Comparison of ENCODE assay signal across 18 cellular contexts in the genomic region with DNA sequence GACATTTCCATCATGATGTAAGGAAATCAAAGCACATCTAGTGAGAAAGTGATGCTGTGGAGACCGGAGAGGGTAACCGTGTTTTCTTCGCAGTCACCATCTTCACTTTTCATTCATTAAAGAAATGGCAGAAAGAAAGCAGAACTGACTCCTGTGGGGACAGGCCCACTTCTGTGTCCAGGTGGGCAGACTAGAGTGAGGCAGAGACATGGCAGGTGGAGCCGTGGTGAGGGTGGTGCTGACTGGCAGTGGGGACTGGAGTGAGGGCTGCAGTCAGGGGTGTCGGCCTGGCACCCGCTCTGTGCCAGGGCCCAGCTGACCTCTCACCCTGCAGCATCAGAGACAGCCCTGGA.
A peak's percentile ranks its signal among the peaks of the same experiment; 100 is the strongest.
DNase-seq lines count a peak whose midpoint lies in the region; ATAC-seq, FAIRE-seq and TF ChIP-seq lines count a peak whose summit lies in the region.
"Had no signal": no experiment of that assay in that cellular context is flagged by ENCODE, and none has a peak within 500 bp of the region (broad histone marks: within the 10 kb centered on the region; RNA-seq: fewer than 3 reads in every experiment).

No MANE protein-coding gene starts in this region.

- intact Hi-C loops in GM12878 (cut with micrococcal nuclease; ENCODE audit: unreplicated experiment), result no loop called here
- intact Hi-C loops in activated CD4-positive, alpha-beta memory T cell treated with anti-CD3 and anti-CD28 coated beads for 36 hours (cut with micrococcal nuclease), result no loop called here

- H3K27me3 Mint-ChIP-seq in endothelial cell (ENCODE audit: unreplicated experiment), result peaks cover 5% of the 10 kb centered on the region
- no peaks in the 10 kb centered on the region for H3K27me3 Mint-ChIP-seq in stimulated activated naive B cell treated with anti-CD40 and anti-IgM and Interleukin-4, amounts not matched to agents 10 μg/mL and 1 μg/mL and 100 μg/mL, for 72 hours
- H3K27me3 Mint-ChIP-seq in activated CD4-positive, alpha-beta memory T cell treated with anti-CD3 and anti-CD28 coated beads for 36 hours, result peaks cover 12% of the 10 kb centered on the region

- H4K91ac ChIP-seq in neuronal stem cell (ENCODE audit: low read depth, low read length, poor library complexity), result no peak overlapping the region

- FAIRE-seq in GM12878 (lab: Jason Lieb, UNC), result no peak
- FAIRE-seq: GM12892, H1 had no signal

- no peak overlapping the region for H2AK5ac ChIP-seq in neuronal stem cell (ENCODE audit: low read depth, low read length)

- TF ChIP-seq RAD21 in GM12878 (IDR thresholded peaks at IDR 0.05; ENCODE audit: insufficient read depth, low read depth, low read length), result no peak

- no peak overlapping the region for H3K14ac ChIP-seq in neuronal stem cell (ENCODE audit: low read length)

- POLR2A ChIA-PET in GM12878 (lab: Charles Lee), result no interaction called here
- POLR2A ChIA-PET in activated CD4-positive, alpha-beta memory T cell treated with anti-CD3 and anti-CD28 coated beads for 36 hours (lab: Charles Lee), result no interaction called here

- H3K36me3 ChIP-seq in GM12878 (ENCODE audit: control insufficient read depth in 2 of 2, insufficient read depth in 2 of 2, low read length in 1 of 2) (no peaks in the 10 kb centered on the region), neuronal stem cell (replicated peaks in 1 of 2; ENCODE audit: control insufficient read depth in 2 of 2, insufficient read depth in 2 of 2, low read length in 2 of 2) (peaks cover 0 to 9% of the 10 kb centered on the region in 2 donors)

- H3K79me1 ChIP-seq in neuronal stem cell (ENCODE audit: low read depth, low read length), result peaks cover 24% of the 10 kb centered on the region

- no peaks in the 10 kb centered on the region for H3K9me3 Mint-ChIP-seq in endothelial cell (ENCODE audit: unreplicated experiment)
- H3K9me3 Mint-ChIP-seq in stimulated activated naive B cell treated with anti-CD40 and anti-IgM and Interleukin-4, amounts not matched to agents 10 μg/mL and 1 μg/mL and 100 μg/mL, for 72 hours, result no peaks in the 10 kb centered on the region
- H3K9me3 Mint-ChIP-seq in activated CD4-positive, alpha-beta memory T cell treated with anti-CD3 and anti-CD28 coated beads for 36 hours, result no peaks in the 10 kb centered on the region
- H3K9me3 Mint-ChIP-seq: CD4-positive, alpha-beta memory T cell had no signal

- H3K36me3 Mint-ChIP-seq in endothelial cell (ENCODE audit: low read depth, unreplicated experiment), result peaks cover 3% of the 10 kb centered on the region
- H3K36me3 Mint-ChIP-seq in stimulated activated naive B cell treated with anti-CD40 and anti-IgM and Interleukin-4, amounts not matched to agents 10 μg/mL and 1 μg/mL and 100 μg/mL, for 72 hours, result peaks cover 0 to 3% of the 10 kb centered on the region in 2 donors
- H3K36me3 Mint-ChIP-seq in activated CD4-positive, alpha-beta memory T cell treated with anti-CD3 and anti-CD28 coated beads for 36 hours, result no peaks in the 10 kb centered on the region
- H3K36me3 Mint-ChIP-seq: CD4-positive, alpha-beta memory T cell had no signal

- H2BK120ac ChIP-seq in neuronal stem cell (ENCODE audit: low read depth, low read length), result no peak overlapping the region

- no peaks in the 10 kb centered on the region for H3K9me3 ChIP-seq in GM12878 (replicated peaks; ENCODE audit: control insufficient read depth, insufficient read depth, low read length)
- H3K9me3 ChIP-seq in neuronal stem cell (replicated peaks in 1 of 2; ENCODE audit: control insufficient read depth in 2 of 2, insufficient read depth in 1 of 2, low read depth in 1 of 2, low read length in 2 of 2), result peaks cover 0 to 2% of the 10 kb centered on the region in 2 donors

- no peak overlapping the region for H2BK12ac ChIP-seq in neuronal stem cell (ENCODE audit: low read length)

- peak overlapping the region; percentile 91 for H2BK5ac ChIP-seq in neuronal stem cell (ENCODE audit: low read length)

- no peak overlapping the region for H3K4ac ChIP-seq in neuronal stem cell (ENCODE audit: low read length)

- no peak overlapping the region for H3K4me3 Mint-ChIP-seq in endothelial cell (ENCODE audit: unreplicated experiment)
- H3K4me3 Mint-ChIP-seq in stimulated activated naive B cell treated with anti-CD40 and anti-IgM and Interleukin-4, amounts not matched to agents 10 μg/mL and 1 μg/mL and 100 μg/mL, for 72 hours, result no peak overlapping the region
- no peak overlapping the region for H3K4me3 Mint-ChIP-seq in activated CD4-positive, alpha-beta memory T cell treated with anti-CD3 and anti-CD28 coated beads for 36 hours
- H3K4me3 Mint-ChIP-seq: CD4-positive, alpha-beta memory T cell had no signal

- H2AFZ ChIP-seq in GM12878 (ENCODE audit: control insufficient read depth, low read depth, low read length) (no peak overlapping the region), neuronal stem cell (ENCODE audit: low read length) (no peak overlapping the region)
- H2AFZ ChIP-seq: GM23248 had no signal

- WGBS in GM12878 (ENCODE audit: insufficient coverage, insufficient replicate concordance, low lambda C conversion rate, missing lambda C conversion rate), result 53% methylated on average over 6 of the region's 6 CpGs
- WGBS in neuronal stem cell (ENCODE audit: extremely low coverage in 2 of 2, insufficient read length in 2 of 2, insufficient replicate concordance in 1 of 2), 2 donors, result no CpG with 5 or more reads among the region's 6 CpGs

- TF ChIP-seq POLR2A in GM12878 (IDR thresholded peaks at IDR 0.05; ENCODE audit: low read depth, low read length), result no peak

- no peak overlapping the region for H3K9ac ChIP-seq in GM12878 (ENCODE audit: control insufficient read depth, insufficient read depth, low read length)
- H3K9ac ChIP-seq in neuronal stem cell (ENCODE audit: low read depth, low read length, poor library complexity), result no peak overlapping the region
- H3K9ac ChIP-seq: GM23248 had no signal

- in situ Hi-C loops in GM12878 (cut with MboI), result no loop called here

- CTCF ChIA-PET in GM12878 (lab: Yijun Ruan, JAX), result no interaction called here
- CTCF ChIA-PET in activated CD4-positive, alpha-beta memory T cell treated with anti-CD3 and anti-CD28 coated beads for 36 hours (lab: Charles Lee), result no interaction called here

- H3K4me2 ChIP-seq in GM12878 (ENCODE audit: control insufficient read depth, insufficient read depth) (no peak overlapping the region), neuronal stem cell (ENCODE audit: insufficient read depth, low read length, poor library complexity, severe bottlenecking) (no peak overlapping the region)

- H3K18ac ChIP-seq in neuronal stem cell (ENCODE audit: low read length), result no peak overlapping the region

- RAD21 ChIA-PET in GM12878 (lab: Charles Lee; ENCODE audit: unreplicated experiment), result no interaction called here

- H3K4me1 ChIP-seq in GM12878 (ENCODE audit: control insufficient read depth, insufficient read depth, low read length), result no peaks in the 10 kb centered on the region
- H3K4me1 ChIP-seq in neuronal stem cell (ENCODE audit: control insufficient read depth in 2 of 2, insufficient read depth in 1 of 2, low read depth in 1 of 2, low read length in 2 of 2), result peaks cover 22 to 29% of the 10 kb centered on the region in 2 donors

- ATAC-seq in GM12878, result no peak
- ATAC-seq in stimulated activated naive B cell treated with anti-CD40 and anti-IgM and Interleukin-4, amounts not matched to agents 10 μg/mL and 1 μg/mL and 100 μg/mL, for 72 hours (replicated peaks), result peak; percentile 34 to 42
- no peak for ATAC-seq in GM21737 (IDR thresholded peaks at IDR 0.05; ENCODE audit: unreplicated experiment)
- ATAC-seq: HCT116 had no signal

- no peak overlapping the region for H4K8ac ChIP-seq in neuronal stem cell (ENCODE audit: low read depth, low read length)

- H2BK15ac ChIP-seq in neuronal stem cell (ENCODE audit: low read length), result no peak overlapping the region

- DNase-seq in GM12878 (ENCODE audit: low read depth, low spot score) (no peak), endothelial cell (ENCODE audit: low spot score) (no peak), neuronal stem cell (ENCODE audit: low spot score) (no peak)
- no peak for DNase-seq in stimulated activated naive B cell treated with anti-CD40 and anti-IgM and Interleukin-4, amounts not matched to agents 10 μg/mL and 1 μg/mL and 100 μg/mL, for 72 hours
- DNase-seq in activated CD4-positive, alpha-beta memory T cell treated with anti-CD3 and anti-CD28 coated beads for 36 hours, result no peak
- DNase-seq: C1 segment of cervical spinal cord; Calu3; CD4-positive, alpha-beta memory T cell; COR-L47; DMS53; DMS79 treated with DMSO at 0.1 percent for 48 hours; GF-D8; GM23248; H7 had no signal

- H3K27ac Mint-ChIP-seq in endothelial cell (ENCODE audit: unreplicated experiment), result peak overlapping the region; percentile 48
- no peak overlapping the region for H3K27ac Mint-ChIP-seq in stimulated activated naive B cell treated with anti-CD40 and anti-IgM and Interleukin-4, amounts not matched to agents 10 μg/mL and 1 μg/mL and 100 μg/mL, for 72 hours
- H3K27ac Mint-ChIP-seq in activated CD4-positive, alpha-beta memory T cell treated with anti-CD3 and anti-CD28 coated beads for 36 hours, result no peak overlapping the region
- H3K27ac Mint-ChIP-seq: CD4-positive, alpha-beta memory T cell had no signal

- peaks cover 0 to 3% of the 10 kb centered on the region in 2 experiments; a peak in 2 of 4 replicates for H3K27me3 ChIP-seq in GM12878 (replicated peaks in 1 of 2; ENCODE audit: control insufficient read depth in 2 of 2, insufficient read depth in 2 of 2, low read length in 1 of 2)
- H3K27me3 ChIP-seq in neuronal stem cell (ENCODE audit: control insufficient read depth in 3 of 3, insufficient read depth in 3 of 3, low read depth in 1 of 3, low read length in 3 of 3), result no peaks in the 10 kb centered on the region

- H3K4me3 ChIP-seq in GM12878 (no peak overlapping the region), neuronal stem cell (ENCODE audit: low read length in 2 of 2) (no peak overlapping the region)
- H3K4me3 ChIP-seq: GM23248 had no signal

- H3K27ac ChIP-seq in GM12878 (ENCODE audit: control insufficient read depth, insufficient read depth), result no peak overlapping the region
- H3K27ac ChIP-seq in neuronal stem cell (replicated peaks; ENCODE audit: low read length), result no peak overlapping the region
- H3K27ac ChIP-seq: GM23248 had no signal

- peaks cover 10% of the 10 kb centered on the region for H3K4me1 Mint-ChIP-seq in endothelial cell (ENCODE audit: unreplicated experiment)
- peaks cover 27 to 59% of the 10 kb centered on the region in 2 donors for H3K4me1 Mint-ChIP-seq in stimulated activated naive B cell treated with anti-CD40 and anti-IgM and Interleukin-4, amounts not matched to agents 10 μg/mL and 1 μg/mL and 100 μg/mL, for 72 hours
- peaks cover 4% of the 10 kb centered on the region for H3K4me1 Mint-ChIP-seq in activated CD4-positive, alpha-beta memory T cell treated with anti-CD3 and anti-CD28 coated beads for 36 hours (ENCODE audit: low read depth)

- TF ChIP-seq EP300 in GM12878 (IDR thresholded peaks at IDR 0.05; ENCODE audit: borderline replicate concordance in 1 of 2, control insufficient read depth in 1 of 2, low read depth in 2 of 2, low read length in 2 of 2), result no peak

- TF ChIP-seq CTCF in GM12878 (IDR thresholded peaks at IDR 0.05 in 2 of 3, conservative IDR thresholded peaks at IDR 0.05 in 1 of 3; ENCODE audit: control insufficient read depth in 2 of 3, extremely low read depth in 1 of 3, insufficient read depth in 1 of 3, low read depth in 3 of 3, low read length in 3 of 3) (no peak), endothelial cell (IDR thresholded peaks at IDR 0.05; ENCODE audit: unreplicated experiment) (no peak)

- no peaks in the 10 kb centered on the region for H3K79me2 ChIP-seq in GM12878 (ENCODE audit: control insufficient read depth, insufficient read depth, low read length)

- SMC1A ChIA-PET in GM12878 (lab: Charles Lee; ENCODE audit: uncharacterized antibody, unreplicated experiment), result no interaction called here

- no peaks in the 10 kb centered on the region for H4K20me1 ChIP-seq in GM12878 (ENCODE audit: control insufficient read depth, insufficient read depth)

- no TSS peak for BruUV-seq in GM12878 (replicated peaks; lab: Mats Ljungman, UMichigan)

- no peak overlapping the region for H3K23ac ChIP-seq in neuronal stem cell (ENCODE audit: low read depth, low read length, poor library complexity)

Comparison
In these comparisons a context has a peak if more than half of its experiments do, and no peak if none do; other contexts are left out.
1. ATAC-seq: peak in stimulated activated naive B cell treated with anti-CD40 and anti-IgM and Interleukin-4, amounts not matched to agents 10 μg/mL and 1 μg/mL and 100 μg/mL, for 72 hours (2 of 2); none in GM12878 (single experiment) and GM21737 (single experiment).